19 cellular contexts compared by ENCODE assay signal in the genomic region with DNA sequence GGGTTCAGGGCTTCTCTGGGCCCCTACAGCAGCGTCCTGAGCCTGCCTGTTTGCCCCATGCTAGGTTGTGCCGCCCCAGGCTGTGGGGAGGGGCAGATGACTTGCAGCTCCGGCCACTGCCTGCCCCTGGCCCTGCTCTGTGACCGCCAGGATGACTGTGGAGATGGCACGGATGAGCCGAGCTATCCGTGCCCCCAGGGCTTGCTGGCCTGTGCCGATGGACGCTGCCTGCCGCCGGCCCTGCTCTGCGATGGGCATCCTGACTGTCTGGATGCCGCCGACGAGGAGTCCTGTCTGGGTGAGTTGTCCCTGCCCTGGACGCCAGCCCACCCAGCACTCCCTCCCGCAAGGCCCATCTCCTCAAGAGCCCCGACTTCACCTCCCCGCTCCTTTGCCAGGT. TPM values are rescaled to one million over a fixed set of nuclear protein-coding genes. Genes with fewer than 3 reads are reported as not detected.
DNase-seq lines count a peak whose midpoint lies in the region; ATAC-seq and TF ChIP-seq lines count a peak whose summit lies in the region.
"Had no signal": no experiment of that assay in that cellular context is flagged by ENCODE, and none has a peak within 500 bp of the region (broad histone marks: within the 10 kb centered on the region; RNA-seq: fewer than 3 reads in every experiment).

No MANE protein-coding gene starts in this region.

- H3K4me1 ChIP-seq in right cardiac atrium (ENCODE audit: control insufficient read depth, insufficient read depth, low read length) (no peaks in the 10 kb centered on the region), GM23338 (ENCODE audit: insufficient read depth) (no peaks in the 10 kb centered on the region), IMR-90 (ENCODE audit: control insufficient read depth, insufficient read depth, low read length) (no peaks in the 10 kb centered on the region), neuronal stem cell (ENCODE audit: control insufficient read depth in 2 of 2, insufficient read depth in 1 of 2, low read depth in 1 of 2, low read length in 2 of 2) (peaks cover 17 to 26% of the 10 kb centered on the region in 2 donors), testis (no peaks in the 10 kb centered on the region)
- H3K4me1 ChIP-seq: Caco-2 had no signal

- no peak overlapping the region for H3K56ac ChIP-seq in IMR-90 (ENCODE audit: extremely low read depth, insufficient read depth, low read length)

- no peak overlapping the region for H3K14ac ChIP-seq in IMR-90 (replicated peaks; ENCODE audit: low read depth, low read length)
- peak overlapping the region; percentile 97 for H3K14ac ChIP-seq in neuronal stem cell (ENCODE audit: low read length)

- no peaks in the 10 kb centered on the region for H4K20me1 ChIP-seq in GM23338 (replicated peaks; ENCODE audit: insufficient read depth)
- H4K20me1 ChIP-seq in IMR-90 (ENCODE audit: insufficient read depth, low read length), result no peaks in the 10 kb centered on the region

- H4K5ac ChIP-seq in IMR-90 (ENCODE audit: low read depth, low read length), result no peak overlapping the region

- H4K91ac ChIP-seq in IMR-90 (ENCODE audit: insufficient read depth, low read depth, low read length), result no peak overlapping the region
- no peak overlapping the region for H4K91ac ChIP-seq in neuronal stem cell (ENCODE audit: low read depth, low read length, poor library complexity)

- H2AK5ac ChIP-seq in IMR-90 (ENCODE audit: low read depth, low read length), result no peak overlapping the region
- H2AK5ac ChIP-seq in neuronal stem cell (ENCODE audit: low read depth, low read length), result peak overlapping the region; percentile 93

- no peak overlapping the region for H2BK15ac ChIP-seq in IMR-90 (ENCODE audit: low read depth, low read length)
- H2BK15ac ChIP-seq in neuronal stem cell (ENCODE audit: low read length), result peak overlapping the region; percentile 97

- H3K27ac ChIP-seq in right cardiac atrium (ENCODE audit: low read length), result no peak overlapping the region
- no peak overlapping the region for H3K27ac ChIP-seq in GM23338 (ENCODE audit: low read depth)
- no peak overlapping the region for H3K27ac ChIP-seq in IMR-90 (ENCODE audit: insufficient read depth, low read length)
- H3K27ac ChIP-seq in neuronal stem cell (replicated peaks; ENCODE audit: low read length), result no peak overlapping the region
- no peak overlapping the region for H3K27ac ChIP-seq in testis
- H3K27ac ChIP-seq: BLaER1 treated with 17β-estradiol and CSF1 and Interleukin-3, amounts not matched to agents 10 nM and 100 nM; C4-2B had no signal

- no peak overlapping the region for H3K18ac ChIP-seq in IMR-90 (ENCODE audit: low read depth, low read length)
- H3K18ac ChIP-seq in neuronal stem cell (ENCODE audit: low read length), result peak overlapping the region; percentile 52

- 85% methylated on average over 19 of the region's 19 CpGs for WGBS in right cardiac atrium
- WGBS in IMR-90 (ENCODE audit: extremely low coverage in 2 of 2, insufficient read length in 1 of 2), 2 experiments, result 94% methylated on average over 5 of the region's 19 CpGs; no CpG with 5 or more reads in 1 of the 2 experiments
- WGBS in neuronal stem cell (ENCODE audit: extremely low coverage in 2 of 2, insufficient read length in 2 of 2, insufficient replicate concordance in 1 of 2), 2 donors, result no CpG with 5 or more reads among the region's 19 CpGs
- WGBS in testis, 2 donors, result 80 to 88% methylated on average over 4 to 18 of the region's 19 CpGs

- no peak overlapping the region for H3K23ac ChIP-seq in IMR-90 (ENCODE audit: low read depth, low read length)
- peak overlapping the region; percentile 94 for H3K23ac ChIP-seq in neuronal stem cell (ENCODE audit: low read depth, low read length, poor library complexity)

- no TSS peak for BruUV-seq in IMR-90 (replicated peaks; lab: Mats Ljungman, UMichigan)

- H3K36me3 ChIP-seq in GM23338 (ENCODE audit: insufficient read depth) (no peaks in the 10 kb centered on the region), IMR-90 (ENCODE audit: control insufficient read depth, insufficient read depth, low read length) (no peaks in the 10 kb centered on the region), neuronal stem cell (replicated peaks in 1 of 2; ENCODE audit: control insufficient read depth in 2 of 2, insufficient read depth in 2 of 2, low read length in 2 of 2) (no peaks in the 10 kb centered on the region), testis (ENCODE audit: low read depth, missing control alignments) (no peaks in the 10 kb centered on the region)
- H3K36me3 ChIP-seq: BLaER1 treated with 17β-estradiol and CSF1 and Interleukin-3, amounts not matched to agents 10 nM and 100 nM had no signal

- H4K8ac ChIP-seq in IMR-90 (ENCODE audit: low read depth in 2 of 2, low read length in 2 of 2), result no peak overlapping the region
- no peak overlapping the region for H4K8ac ChIP-seq in neuronal stem cell (ENCODE audit: low read depth, low read length)

- H3K79me1 ChIP-seq in IMR-90 (ENCODE audit: low read depth in 1 of 2, low read length in 2 of 2) (no peaks in the 10 kb centered on the region), neuronal stem cell (ENCODE audit: low read depth, low read length) (no peaks in the 10 kb centered on the region)

- no peaks in the 10 kb centered on the region for H3F3A ChIP-seq in GM23338 (replicated peaks; ENCODE audit: low read depth)

- TF ChIP-seq RAD21 in IMR-90 (IDR thresholded peaks at IDR 0.05; ENCODE audit: low read length), result no peak

- no peaks in the 10 kb centered on the region for H3K9me3 Mint-ChIP-seq in GM23338
- H3K9me3 Mint-ChIP-seq: CD4-positive, alpha-beta T cell; CD8-positive, alpha-beta T cell had no signal

- no peak overlapping the region for H2AK9ac ChIP-seq in IMR-90 (replicated peaks; ENCODE audit: low read depth, low read length, poor library complexity)

- ATAC-seq in right cardiac atrium (no peak), Right ventricle myocardium inferior (no peak), GM23338 (no peak), IMR-90 (ENCODE audit: low read depth) (no peak)
- ATAC-seq: CD8-positive, alpha-beta T cell had no signal

- H3K36me3 Mint-ChIP-seq in GM23338 (ENCODE audit: low read depth), result no peaks in the 10 kb centered on the region
- H3K36me3 Mint-ChIP-seq: CD8-positive, alpha-beta T cell had no signal

- H3K4me2 ChIP-seq in GM23338 (no peak overlapping the region), IMR-90 (ENCODE audit: low read depth, low read length) (no peak overlapping the region), neuronal stem cell (ENCODE audit: insufficient read depth, low read length, poor library complexity, severe bottlenecking) (no peak overlapping the region)
- H3K4me2 ChIP-seq: BLaER1 treated with 17β-estradiol and CSF1 and Interleukin-3, amounts not matched to agents 10 nM and 100 nM had no signal

- H3K4me3 ChIP-seq in right cardiac atrium (ENCODE audit: low read length) (no peak overlapping the region), GM23338 (no peak overlapping the region), IMR-90 (ENCODE audit: insufficient read depth, low read depth, low read length) (no peak overlapping the region), neuronal stem cell (ENCODE audit: low read length in 2 of 2) (no peak overlapping the region), testis (no peak overlapping the region)
- H3K4me3 ChIP-seq: BLaER1 treated with 17β-estradiol and CSF1 and Interleukin-3, amounts not matched to agents 10 nM and 100 nM had no signal

- in situ Hi-C loops in IMR-90 (cut with MboI; ENCODE audit: low sequenced_read_pairs), result no loop called here

- H3K9me3 ChIP-seq in right cardiac atrium (ENCODE audit: control insufficient read depth, low read length) (no peaks in the 10 kb centered on the region), IMR-90 (ENCODE audit: control insufficient read depth, insufficient read depth, low read length) (no peaks in the 10 kb centered on the region), neuronal stem cell (replicated peaks in 1 of 2; ENCODE audit: control insufficient read depth in 2 of 2, insufficient read depth in 1 of 2, low read depth in 1 of 2, low read length in 2 of 2) (no peaks in the 10 kb centered on the region), testis (no peaks in the 10 kb centered on the region)
- H3K9me3 ChIP-seq: BLaER1 treated with 17β-estradiol and CSF1 and Interleukin-3, amounts not matched to agents 10 nM and 100 nM; Caco-2 had no signal

- H3K27ac Mint-ChIP-seq in GM23338, result no peak overlapping the region
- H3K27ac Mint-ChIP-seq: B cell; CD4-positive, alpha-beta T cell; CD8-positive, alpha-beta T cell had no signal

- H3K4me3 Mint-ChIP-seq in GM23338, result 0 out of 3 replicates have a peak overlapping the region, but pooled peaks have one; percentile 69
- H3K4me3 Mint-ChIP-seq: B cell; CD4-positive, alpha-beta T cell; CD8-positive, alpha-beta T cell had no signal

- TF ChIP-seq CTCF in GM23338 (conservative IDR thresholded peaks at IDR 0.05; ENCODE audit: low read depth in 2 of 2) (no peak), IMR-90 (conservative IDR thresholded peaks at IDR 0.05; ENCODE audit: low read depth, low read length) (no peak), testis (IDR thresholded peaks at IDR 0.05) (no peak)

- intact Hi-C loops in right cardiac atrium (cut with DNase I) (no loop called here), Right ventricle myocardium inferior (cut with DNase I) (no loop called here), IMR-90 (cut with micrococcal nuclease) (no loop called here), testis (cut with DNase I; ENCODE audit: low total_unique reads) (no loop called here)

- CTCF ChIA-PET in IMR-90 (lab: Yijun Ruan, JAX), result no interaction called here

- H2BK12ac ChIP-seq in neuronal stem cell (ENCODE audit: low read length), result peak overlapping the region; percentile 52

- H3K79me2 ChIP-seq in GM23338 (replicated peaks; ENCODE audit: insufficient read depth), result no peaks in the 10 kb centered on the region

- POLR2A ChIA-PET in IMR-90 (lab: Charles Lee; ENCODE audit: unreplicated experiment), result no interaction called here

- H3K27me3 Mint-ChIP-seq in GM23338 (ENCODE audit: insufficient read depth, low read depth, poor library complexity), result peaks cover 34% of the 10 kb centered on the region

- no peaks in the 10 kb centered on the region for H3K9me2 ChIP-seq in GM23338 (ENCODE audit: insufficient read depth)

- dilution Hi-C loops in IMR-90 (cut with HindIII; ENCODE audit: low sequenced_read_pairs, unreplicated experiment), result no loop called here

- TF ChIP-seq POLR2A in IMR-90 (IDR thresholded peaks at IDR 0.05; ENCODE audit: low read depth, low read length), result no peak
- no peak for TF ChIP-seq POLR2A in testis (IDR thresholded peaks at IDR 0.05)

- H2BK120ac ChIP-seq in IMR-90 (ENCODE audit: low read depth, low read length), result no peak overlapping the region
- no peak overlapping the region for H2BK120ac ChIP-seq in neuronal stem cell (ENCODE audit: low read depth, low read length)

- DNase-seq in right cardiac atrium, result peak in 2 of 3 donors; percentile 23 to 47
- DNase-seq in Right ventricle myocardium inferior (ENCODE audit: missing footprints), result no peak
- DNase-seq in GM23338 (ENCODE audit: low spot score), result no peak
- no peak for DNase-seq in IMR-90
- no peak for DNase-seq in neuronal stem cell (ENCODE audit: low spot score)
- DNase-seq in testis, result no peak
- no peak for DNase-seq in AG20443 (ENCODE audit: low spot score)
- DNase-seq: 8988T; ACHN; AML-193; Caco-2; Calu3; CD4-positive, alpha-beta T cell; CD8-positive, alpha-beta T cell; DMS79 treated with DMSO at 0.1 percent for 48 hours; GF-D8 had no signal

- H3K9ac ChIP-seq in IMR-90 (ENCODE audit: low read depth, low read length) (no peak overlapping the region), neuronal stem cell (ENCODE audit: low read depth, low read length, poor library complexity) (peak overlapping the region; percentile 55)
- H3K9ac ChIP-seq: BLaER1 treated with 17β-estradiol and CSF1 and Interleukin-3, amounts not matched to agents 10 nM and 100 nM had no signal

- no peaks in the 10 kb centered on the region for H3K9me1 ChIP-seq in IMR-90 (ENCODE audit: insufficient read depth, low read length)

- H2BK5ac ChIP-seq in IMR-90 (ENCODE audit: low read depth, low read length, poor library complexity, severe bottlenecking) (no peak overlapping the region), neuronal stem cell (ENCODE audit: low read length) (peak overlapping the region; percentile 31)

- H3K4me1 Mint-ChIP-seq in GM23338, result peaks cover 6% of the 10 kb centered on the region; the same call in 2 of the 3 replicates
- H3K4me1 Mint-ChIP-seq: B cell had no signal

- H2BK20ac ChIP-seq in IMR-90 (ENCODE audit: low read depth, low read length), result no peak overlapping the region

- H3K27me3 ChIP-seq in right cardiac atrium (ENCODE audit: control insufficient read depth, insufficient read depth) (no peaks in the 10 kb centered on the region), GM23338 (ENCODE audit: insufficient read depth) (peaks cover 28% of the 10 kb centered on the region), IMR-90 (ENCODE audit: control insufficient read depth, insufficient read depth, low read length) (peaks cover 44% of the 10 kb centered on the region; the same call in 1 of the 2 replicates), neuronal stem cell (ENCODE audit: control insufficient read depth in 3 of 3, insufficient read depth in 3 of 3, low read depth in 1 of 3, low read length in 3 of 3) (peaks cover 0 to 31% (median 0%) of the 10 kb centered on the region in 3 experiments), testis (no peaks in the 10 kb centered on the region)
- H3K27me3 ChIP-seq: BLaER1 treated with 17β-estradiol and CSF1 and Interleukin-3, amounts not matched to agents 10 nM and 100 nM had no signal

- no peak overlapping the region for H2AFZ ChIP-seq in GM23338
- H2AFZ ChIP-seq in IMR-90 (replicated peaks; ENCODE audit: low read length, poor library complexity), result peak overlapping the region; percentile 43
- peak overlapping the region; percentile 63 for H2AFZ ChIP-seq in neuronal stem cell (ENCODE audit: low read length)

- no peak overlapping the region for H3K4ac ChIP-seq in IMR-90 (ENCODE audit: low read depth, low read length)
- H3K4ac ChIP-seq in neuronal stem cell (ENCODE audit: low read length), result peak overlapping the region; percentile 41

RNA-seq across cellular contexts. Expression of a gene that starts 15.7 kb away (rescaled TPM):
- total RNA-seq in right cardiac atrium (10 to 100 TPM; 10.4 to 15.6 (median 11.6) TPM), Right ventricle myocardium inferior (7.0 TPM), IMR-90 (2012; rRNA removed) (under 0.01 TPM in 1 of 2 replicates, not detected in the other), testis (1 to 10 TPM; 2.4 to 3.3 TPM)
- polyA plus RNA-seq in right cardiac atrium (6.6 TPM), GM23338 (2016; fragmentation: Nextera tagmentation; extraction: Ambion mirVana) (0.30 and 0.40 TPM in 2 replicates), IMR-90 (2012; rRNA removed) (0.67 and 0.77 TPM in 2 replicates), testis (ENCODE audit: insufficient read depth, low read depth, low replicate concordance) (2.9 TPM)
- 0.10 and 0.19 TPM in 2 replicates for total RNA-seq in GM23338 (2014; rRNA removed; shearing (Covaris generic))
- 0.43 and 0.89 TPM in 2 replicates for polyA plus RNA-seq in IMR-90 (2012; cell fraction: cytosol; rRNA removed)
- 3.8 and 5.6 TPM in 2 replicates for polyA plus RNA-seq in IMR-90 (2012; cell fraction: nucleus; rRNA removed; ENCODE audit: low replicate concordance)
- polyA plus RNA-seq in neuronal stem cell (2013, experiment 1 of 2), result 6.2 TPM
- polyA plus RNA-seq in neuronal stem cell (2013, experiment 2 of 2), result 6.1 TPM

RNA-seq across cellular contexts. Expression of a gene that starts 49.1 kb away (rescaled TPM):
- 10 to 100 TPM in 3 of 4 donors, 1 to 10 TPM in 1; 9.0 to 15.9 (median 14.2) TPM for total RNA-seq in right cardiac atrium
- 7.8 TPM for polyA plus RNA-seq in right cardiac atrium
- 10.1 TPM for total RNA-seq in Right ventricle myocardium inferior
- total RNA-seq in GM23338 (2014; rRNA removed; shearing (Covaris generic)), result 1.6 and 2.3 TPM in 2 replicates
- 0.64 and 0.94 TPM in 2 replicates for polyA plus RNA-seq in GM23338 (2016; fragmentation: Nextera tagmentation; extraction: Ambion mirVana)
- total RNA-seq in IMR-90 (2012; rRNA removed), result 3.3 and 5.9 TPM in 2 replicates
- polyA plus RNA-seq in IMR-90 (2012; rRNA removed), result 10.8 and 10.9 TPM in 2 replicates
- 4.5 and 5.8 TPM in 2 replicates for polyA plus RNA-seq in IMR-90 (2012; cell fraction: cytosol; rRNA removed)
- polyA plus RNA-seq in IMR-90 (2012; cell fraction: nucleus; rRNA removed; ENCODE audit: low replicate concordance), result 56.1 and 60.8 TPM in 2 replicates
- 7.1 TPM for polyA plus RNA-seq in neuronal stem cell (2013, experiment 1 of 2)
- polyA plus RNA-seq in neuronal stem cell (2013, experiment 2 of 2), result 6.8 TPM
- 10 to 100 TPM; 21.6 to 24.5 TPM for total RNA-seq in testis
- polyA plus RNA-seq in testis (ENCODE audit: insufficient read depth, low read depth, low replicate concordance), result 12.8 TPM

Comparison
In these comparisons a context has a peak if more than half of its experiments do, and no peak if none do; other contexts are left out.
1. DNase-seq: peak in right cardiac atrium (2 of 3); none in Right ventricle myocardium inferior (single experiment), GM23338 (single experiment), IMR-90 (single experiment), neuronal stem cell (single experiment), testis (single experiment) and AG20443 (single experiment).